ENCODE assay signal across 21 cellular contexts in the genomic region with DNA sequence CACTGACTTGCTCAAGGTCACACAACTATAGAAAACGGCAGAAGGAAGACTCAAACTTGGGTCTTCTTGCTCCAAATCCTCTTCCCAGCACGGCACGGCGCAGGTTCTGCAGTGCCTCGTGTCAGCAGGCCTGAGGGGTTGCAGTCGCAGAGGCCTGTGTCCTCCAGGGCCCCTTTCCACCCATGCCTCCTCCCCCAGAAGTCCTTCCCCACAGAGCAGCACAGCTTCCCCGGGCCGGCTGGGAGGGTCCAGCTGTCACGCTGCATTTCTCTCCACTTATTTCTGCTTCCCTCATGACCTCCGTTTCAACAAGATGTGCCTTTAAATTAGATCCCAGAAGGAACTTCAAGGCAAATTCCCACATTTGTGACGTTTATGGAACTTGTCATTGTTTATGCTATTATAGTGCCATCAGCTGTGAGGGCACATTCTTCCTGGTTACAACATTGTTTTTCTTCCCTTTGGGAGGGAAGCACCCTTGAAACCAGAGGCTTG.
DNase-seq lines count a peak whose midpoint lies in the region; ATAC-seq and TF ChIP-seq lines count a peak whose summit lies in the region.
"Had no signal": no experiment of that assay in that cellular context is flagged by ENCODE, and none has a peak within 500 bp of the region (broad histone marks: within the 10 kb centered on the region; RNA-seq: fewer than 3 reads in every experiment).

No MANE protein-coding gene starts in this region.

- no peaks in the 10 kb centered on the region for H3K27me3 ChIP-seq in left ventricle myocardium inferior (ENCODE audit: low read depth)
- H3K27me3 ChIP-seq in upper lobe of right lung, result no peaks in the 10 kb centered on the region
- H3K27me3 ChIP-seq: stomach, uterus had no signal

- H3K27ac Mint-ChIP-seq in nephron progenitor cell, result peak overlapping the region; percentile 64
- H3K27ac Mint-ChIP-seq in natural killer cell treated with Interleukin-12 subunit alpha and Interleukin-12 subunit beta and Interleukin-15 and Interleukin-18, amount 100 ng/mL, for 72 hours, result no peak overlapping the region
- H3K27ac Mint-ChIP-seq: activated CD8-positive, alpha-beta memory T cell treated with anti-CD3 and anti-CD28 coated beads, Interleukin-2, amount 10 ng/mL, durations not matched to agents 7 days and 5 days; activated naive CD8-positive, alpha-beta T cell treated with anti-CD3 and anti-CD28 coated beads, Interleukin-2, amount 10 ng/mL, durations not matched to agents 7 days and 5 days had no signal

- intact Hi-C loops in left ventricle myocardium inferior (cut with micrococcal nuclease) (no loop called here), left ventricle myocardium superior (cut with micrococcal nuclease) (no loop called here), upper lobe of right lung (cut with DNase I) (no loop called here)

- ATAC-seq in left ventricle myocardium superior (no peak), upper lobe of right lung (peak; percentile 21), GM19467 (IDR thresholded peaks at IDR 0.05; ENCODE audit: unreplicated experiment) (no peak)
- no peak for ATAC-seq in natural killer cell treated with Interleukin-12 subunit alpha and Interleukin-12 subunit beta and Interleukin-15 and Interleukin-18, amount 100 ng/mL, for 72 hours
- ATAC-seq: activated CD8-positive, alpha-beta memory T cell treated with anti-CD3 and anti-CD28 coated beads, Interleukin-2, amount 10 ng/mL, durations not matched to agents 7 days and 5 days had no signal

- peak overlapping the region; percentile 72 for H3K27ac ChIP-seq in left ventricle myocardium inferior (replicated peaks)
- H3K27ac ChIP-seq in upper lobe of right lung, result peak overlapping the region; percentile 15
- H3K27ac ChIP-seq: epithelial cell of prostate, uterus had no signal

- no peaks in the 10 kb centered on the region for H3K9me3 ChIP-seq in left ventricle myocardium inferior (replicated peaks)
- H3K9me3 ChIP-seq in upper lobe of right lung, result no peaks in the 10 kb centered on the region
- H3K9me3 ChIP-seq: stomach, uterus had no signal

- TF ChIP-seq CTCF in left ventricle myocardium inferior (IDR thresholded peaks at IDR 0.05; ENCODE audit: borderline replicate concordance) (no peak), nephron progenitor cell (IDR thresholded peaks at IDR 0.05) (no peak), upper lobe of right lung (IDR thresholded peaks at IDR 0.05) (no peak)

- no peaks in the 10 kb centered on the region for H3K9me3 Mint-ChIP-seq in nephron progenitor cell
- H3K9me3 Mint-ChIP-seq in natural killer cell treated with Interleukin-12 subunit alpha and Interleukin-12 subunit beta and Interleukin-15 and Interleukin-18, amount 100 ng/mL, for 72 hours, result no peaks in the 10 kb centered on the region
- H3K9me3 Mint-ChIP-seq: activated naive CD8-positive, alpha-beta T cell treated with anti-CD3 and anti-CD28 coated beads, Interleukin-2, amount 10 ng/mL, durations not matched to agents 7 days and 5 days had no signal

- DNase-seq in left ventricle myocardium inferior (no peak), left ventricle myocardium superior (no peak), ecto neural progenitor cell (ENCODE audit: low spot score) (peak; percentile 31), nephron progenitor cell (peak; percentile 39), upper lobe of right lung (no peak), DMS153 treated with DMSO at 0.1 percent for 48 hours (lab: John Stamatoyannopoulos, UW; ENCODE audit: unreplicated experiment) (no peak)
- no peak for DNase-seq in natural killer cell treated with Interleukin-12 subunit alpha and Interleukin-12 subunit beta and Interleukin-15 and Interleukin-18, amount 100 ng/mL, for 72 hours (ENCODE audit: low spot score)
- DNase-seq: activated CD4-positive, alpha-beta T cell treated with anti-CD3 and anti-CD28 coated beads for 48 hours; activated CD8-positive, alpha-beta memory T cell treated with anti-CD3 and anti-CD28 coated beads, Interleukin-2, amount 10 ng/mL, durations not matched to agents 7 days and 5 days; activated naive CD8-positive, alpha-beta T cell treated with anti-CD3 and anti-CD28 coated beads, Interleukin-2, amount 10 ng/mL, durations not matched to agents 7 days and 5 days; dermis blood vessel endothelial cell; DMS53; kidney glomerular epithelial cell; NCI-H1092 treated with DMSO at 0.1 percent for 48 hours; NCI-H510A; stimulated activated CD4-positive, alpha-beta T cell treated with anti-CD3 and anti-CD28 coated beads, Interleukin-4, amount 100 ng/mL, for 24 hours; stomach; uterus had no signal

- H3K36me3 ChIP-seq in left ventricle myocardium inferior (no peaks in the 10 kb centered on the region), upper lobe of right lung (no peaks in the 10 kb centered on the region)
- H3K36me3 ChIP-seq: stomach, uterus had no signal

- peaks cover 15% of the 10 kb centered on the region for H3K27me3 Mint-ChIP-seq in nephron progenitor cell (ENCODE audit: low read depth, poor library complexity)
- peaks cover 22 to 52% of the 10 kb centered on the region in 2 donors for H3K27me3 Mint-ChIP-seq in natural killer cell treated with Interleukin-12 subunit alpha and Interleukin-12 subunit beta and Interleukin-15 and Interleukin-18, amount 100 ng/mL, for 72 hours
- H3K27me3 Mint-ChIP-seq: activated naive CD8-positive, alpha-beta T cell treated with anti-CD3 and anti-CD28 coated beads, Interleukin-2, amount 10 ng/mL, durations not matched to agents 7 days and 5 days had no signal

- H3K4me3 Mint-ChIP-seq in nephron progenitor cell, result no peak overlapping the region
- H3K4me3 Mint-ChIP-seq in natural killer cell treated with Interleukin-12 subunit alpha and Interleukin-12 subunit beta and Interleukin-15 and Interleukin-18, amount 100 ng/mL, for 72 hours, result no peak overlapping the region
- H3K4me3 Mint-ChIP-seq: activated CD8-positive, alpha-beta memory T cell treated with anti-CD3 and anti-CD28 coated beads, Interleukin-2, amount 10 ng/mL, durations not matched to agents 7 days and 5 days; activated naive CD8-positive, alpha-beta T cell treated with anti-CD3 and anti-CD28 coated beads, Interleukin-2, amount 10 ng/mL, durations not matched to agents 7 days and 5 days had no signal

- H3K4me3 ChIP-seq in left ventricle myocardium inferior (no peak overlapping the region), upper lobe of right lung (no peak overlapping the region)
- H3K4me3 ChIP-seq: smooth muscle cell, stomach, uterus had no signal

- H3K4me1 ChIP-seq in left ventricle myocardium inferior (peaks cover 48% of the 10 kb centered on the region), upper lobe of right lung (peaks cover 20% of the 10 kb centered on the region)
- H3K4me1 ChIP-seq: uterus had no signal

- H3K36me3 Mint-ChIP-seq in nephron progenitor cell (ENCODE audit: low read depth), result no peaks in the 10 kb centered on the region
- no peaks in the 10 kb centered on the region for H3K36me3 Mint-ChIP-seq in natural killer cell treated with Interleukin-12 subunit alpha and Interleukin-12 subunit beta and Interleukin-15 and Interleukin-18, amount 100 ng/mL, for 72 hours
- H3K36me3 Mint-ChIP-seq: activated CD8-positive, alpha-beta memory T cell treated with anti-CD3 and anti-CD28 coated beads, Interleukin-2, amount 10 ng/mL, durations not matched to agents 7 days and 5 days; activated naive CD8-positive, alpha-beta T cell treated with anti-CD3 and anti-CD28 coated beads, Interleukin-2, amount 10 ng/mL, durations not matched to agents 7 days and 5 days had no signal

- H3K4me1 Mint-ChIP-seq in nephron progenitor cell, result peaks cover 57% of the 10 kb centered on the region
- peaks cover 0 to 2% of the 10 kb centered on the region in 2 donors for H3K4me1 Mint-ChIP-seq in natural killer cell treated with Interleukin-12 subunit alpha and Interleukin-12 subunit beta and Interleukin-15 and Interleukin-18, amount 100 ng/mL, for 72 hours (ENCODE audit: low read depth in 2 of 2)

Comparison
In these comparisons a context has a peak if more than half of its experiments do, and no peak if none do; other contexts are left out.
1. DNase-seq: peak in ecto neural progenitor cell (single experiment) and nephron progenitor cell (single experiment); none in left ventricle myocardium inferior (single experiment), left ventricle myocardium superior (single experiment), upper lobe of right lung (single experiment), DMS153 treated with DMSO at 0.1 percent for 48 hours (single experiment) and natural killer cell treated with Interleukin-12 subunit alpha and Interleukin-12 subunit beta and Interleukin-15 and Interleukin-18, amount 100 ng/mL, for 72 hours (single experiment).